17 cellular contexts compared by ENCODE assay signal in genomic region chr13:24911135-24911524, GRCh38.
DNase-seq lines count a peak whose midpoint lies in the region; ATAC-seq and TF ChIP-seq lines count a peak whose summit lies in the region.
"Had no signal": no experiment of that assay in that cellular context is flagged by ENCODE, and none has a peak within 500 bp of the region (broad histone marks: within the 10 kb centered on the region; RNA-seq: fewer than 3 reads in every experiment).

No MANE protein-coding gene starts in this region.

- peaks cover 5% of the 10 kb centered on the region for H3K36me3 ChIP-seq in suprapubic skin
- H3K36me3 ChIP-seq: pancreas had no signal

- DNase-seq in Daoy (ENCODE audit: low read depth) (peak; percentile 35), LHCN-M2 (ENCODE audit: low read depth) (peak; percentile 74), astrocyte of the spinal cord (ENCODE audit: low read depth, low spot score) (peak; percentile 52), kidney tubule cell (ENCODE audit: low spot score) (peak; percentile 71), suprapubic skin (ENCODE audit: low spot score in 2 of 2) (no peak), NCI-H510A (lab: John Stamatoyannopoulos, UW) (no peak)
- no peak for DNase-seq in activated CD8-positive, alpha-beta memory T cell treated with anti-CD3 and anti-CD28 coated beads, Interleukin-2, amount 10 ng/mL, durations not matched to agents 7 days and 5 days
- DNase-seq: activated CD4-positive, alpha-beta T cell treated with anti-CD3 and anti-CD28 coated beads, Interleukin-2, amount 50 U/mL, for 48 hours; KBM-7; left ventricle myocardium inferior; NCI-H510A treated with DMSO at 0.1 percent for 48 hours; pancreas; stimulated activated CD4-positive, alpha-beta T cell treated with anti-CD3 and anti-CD28 coated beads, Interleukin-2, amount 100 ng/mL, for 48 hours; substantia nigra had no signal

- H3K27ac ChIP-seq in suprapubic skin = no peak overlapping the region
- H3K27ac ChIP-seq: epithelial cell of prostate, left ventricle myocardium inferior, pancreas had no signal

- no peak for TF ChIP-seq EP300 in suprapubic skin (IDR thresholded peaks at IDR 0.05)

- TF ChIP-seq CTCF in astrocyte of the spinal cord (IDR thresholded peaks at IDR 0.05; ENCODE audit: low read depth, low read length) (no peak), suprapubic skin (IDR thresholded peaks at IDR 0.05) (no peak)

- in situ Hi-C loops in astrocyte of the spinal cord (cut with HindIII; ENCODE audit: low sequenced_read_pairs) = no loop called here

- no peak overlapping the region for H3K4me3 Mint-ChIP-seq in activated CD8-positive, alpha-beta memory T cell treated with anti-CD3 and anti-CD28 coated beads, Interleukin-2, amount 10 ng/mL, durations not matched to agents 7 days and 5 days
- H3K4me3 Mint-ChIP-seq: activated naive CD8-positive, alpha-beta T cell had no signal

- H3K4me3 ChIP-seq in astrocyte of the spinal cord (ENCODE audit: low read depth, low read length) = no peak overlapping the region
- no peak overlapping the region for H3K4me3 ChIP-seq in suprapubic skin
- H3K4me3 ChIP-seq: left ventricle myocardium inferior, pancreas had no signal

- H3K27me3 ChIP-seq in suprapubic skin = no peaks in the 10 kb centered on the region
- H3K27me3 ChIP-seq: pancreas had no signal

- peaks cover 13% of the 10 kb centered on the region for H3K4me1 Mint-ChIP-seq in activated CD8-positive, alpha-beta memory T cell treated with anti-CD3 and anti-CD28 coated beads, Interleukin-2, amount 10 ng/mL, durations not matched to agents 7 days and 5 days

- no peaks in the 10 kb centered on the region for H3K4me1 ChIP-seq in suprapubic skin
- H3K4me1 ChIP-seq: left ventricle myocardium inferior, pancreas had no signal

- CTCF ChIA-PET in activated CD8-positive, alpha-beta memory T cell treated with anti-CD3 and anti-CD28 coated beads, Interleukin-2, amount 10 ng/mL, durations not matched to agents 7 days and 5 days (lab: Charles Lee) = no interaction called here

- 85% methylated on average over 4 of the region's 4 CpGs for WGBS in suprapubic skin

- peaks cover 26% of the 10 kb centered on the region for H3K36me3 Mint-ChIP-seq in activated CD8-positive, alpha-beta memory T cell treated with anti-CD3 and anti-CD28 coated beads, Interleukin-2, amount 10 ng/mL, durations not matched to agents 7 days and 5 days

- no peaks in the 10 kb centered on the region for H3K9me3 Mint-ChIP-seq in activated CD8-positive, alpha-beta memory T cell treated with anti-CD3 and anti-CD28 coated beads, Interleukin-2, amount 10 ng/mL, durations not matched to agents 7 days and 5 days (ENCODE audit: low read depth)

- no peaks in the 10 kb centered on the region for H3K27me3 Mint-ChIP-seq in activated CD8-positive, alpha-beta memory T cell treated with anti-CD3 and anti-CD28 coated beads, Interleukin-2, amount 10 ng/mL, durations not matched to agents 7 days and 5 days
- H3K27me3 Mint-ChIP-seq: activated naive CD8-positive, alpha-beta T cell had no signal

- ATAC-seq in activated CD8-positive, alpha-beta memory T cell treated with anti-CD3 and anti-CD28 coated beads, Interleukin-2, amount 10 ng/mL, durations not matched to agents 7 days and 5 days = no peak
- ATAC-seq in HG03342 (IDR thresholded peaks at IDR 0.05; ENCODE audit: unreplicated experiment) = no peak
- ATAC-seq: pancreas had no signal

- TF ChIP-seq POLR2A in suprapubic skin (IDR thresholded peaks at IDR 0.05) = no peak

- no peak overlapping the region for H3K27ac Mint-ChIP-seq in activated CD8-positive, alpha-beta memory T cell treated with anti-CD3 and anti-CD28 coated beads, Interleukin-2, amount 10 ng/mL, durations not matched to agents 7 days and 5 days
- H3K27ac Mint-ChIP-seq: activated naive CD8-positive, alpha-beta T cell had no signal

- no peaks in the 10 kb centered on the region for H3K9me3 ChIP-seq in suprapubic skin
- H3K9me3 ChIP-seq: left ventricle myocardium inferior, pancreas had no signal

Comparison
In these comparisons a context has a peak if more than half of its experiments do, and no peak if none do; other contexts are left out.
1. DNase-seq: peak in Daoy (single experiment), LHCN-M2 (single experiment), astrocyte of the spinal cord (single experiment) and kidney tubule cell (single experiment); none in suprapubic skin (0 of 2), NCI-H510A (single experiment) and activated CD8-positive, alpha-beta memory T cell treated with anti-CD3 and anti-CD28 coated beads, Interleukin-2, amount 10 ng/mL, durations not matched to agents 7 days and 5 days (single experiment).